In the genomic region with DNA sequence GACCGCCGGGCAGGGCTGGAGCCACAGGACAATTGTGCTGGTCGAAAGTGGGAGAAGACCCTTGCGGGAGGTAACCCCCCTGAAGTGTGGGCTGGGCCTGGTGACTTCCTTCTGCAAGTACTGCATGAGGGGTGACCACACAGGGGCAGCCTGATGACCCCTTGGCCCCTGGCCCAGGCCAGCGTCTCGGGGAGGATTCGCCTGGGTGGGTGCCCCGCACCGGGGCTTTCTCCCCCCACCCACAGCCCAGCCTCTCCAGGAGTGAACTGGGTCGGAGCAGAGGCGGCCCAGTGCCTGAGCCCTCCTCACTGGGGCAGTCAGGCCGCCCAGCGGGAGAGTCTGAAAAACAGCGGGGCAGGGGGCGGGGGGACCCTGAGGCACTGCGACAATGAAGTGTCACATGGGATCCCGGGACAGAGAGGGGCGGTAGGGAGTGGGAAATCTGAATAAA, we compare ENCODE assay signal across 27 cellular contexts. TPM values are rescaled to one million over a fixed set of nuclear protein-coding genes. Genes with fewer than 3 reads are reported as not detected.
DNase-seq lines count a peak whose midpoint lies in the region; ATAC-seq and TF ChIP-seq lines count a peak whose summit lies in the region.
"Had no signal": no experiment of that assay in that cellular context is flagged by ENCODE, and none has a peak within 500 bp of the region (broad histone marks: within the 10 kb centered on the region; RNA-seq: fewer than 3 reads in every experiment).

No MANE protein-coding gene starts in this region.

- TF ChIP-seq CTCF in heart right ventricle (IDR thresholded peaks at IDR 0.05): no peak

- peaks cover 8% of the 10 kb centered on the region for H3K4me1 Mint-ChIP-seq in dendritic cell treated with granulocyte-macrophage colony-stimulating factor and Interleukin-4, amounts not matched to agents 40 ng/mL and 50 ng/mL, for 4 days (ENCODE audit: low read depth)
- peaks cover 11% of the 10 kb centered on the region for H3K4me1 Mint-ChIP-seq in stimulated activated memory B cell treated with anti-CD40 and anti-IgM and Interleukin-4, amounts not matched to agents 10 μg/mL and 1 μg/mL and 100 μg/mL, for 72 hours
- H3K4me1 Mint-ChIP-seq: activated CD4-positive, alpha-beta T cell treated with anti-CD3 and anti-CD28 coated beads for 36 hours; CD8-positive, alpha-beta memory T cell had no signal

- H3K36me3 ChIP-seq in heart right ventricle: no peaks in the 10 kb centered on the region
- H3K36me3 ChIP-seq in mesendoderm (ENCODE audit: control insufficient read depth, insufficient read depth, low read length): no peaks in the 10 kb centered on the region
- H3K36me3 ChIP-seq: colonic mucosa had no signal

- peaks cover 0 to 4% (median 0%) of the 10 kb centered on the region in 7 donors for H3K27me3 ChIP-seq in heart right ventricle
- no peaks in the 10 kb centered on the region for H3K27me3 ChIP-seq in mesendoderm (ENCODE audit: insufficient read depth, low read length, poor library complexity)
- H3K27me3 ChIP-seq: colonic mucosa had no signal

- peak overlapping the region; percentile 89 for H3K56ac ChIP-seq in mesendoderm (ENCODE audit: low read length)

- no peaks in the 10 kb centered on the region for H3K9me3 Mint-ChIP-seq in dendritic cell treated with granulocyte-macrophage colony-stimulating factor and Interleukin-4, amounts not matched to agents 40 ng/mL and 50 ng/mL, for 4 days
- H3K9me3 Mint-ChIP-seq in stimulated activated memory B cell treated with anti-CD40 and anti-IgM and Interleukin-4, amounts not matched to agents 10 μg/mL and 1 μg/mL and 100 μg/mL, for 72 hours: no peaks in the 10 kb centered on the region
- H3K9me3 Mint-ChIP-seq: CD8-positive, alpha-beta memory T cell; T-helper 1 cell treated with Interleukin-12 subunit alpha and Interleukin-12 subunit beta and Interleukin-4 antibody, amounts not matched to agents 30 μg/mL and 1 μg/mL, for 36 hours had no signal

- H3K27ac ChIP-seq in heart right ventricle (no peak overlapping the region), mesendoderm (ENCODE audit: low read depth, low read length) (peak overlapping the region; percentile 84)
- H3K27ac ChIP-seq: colonic mucosa had no signal

- peak overlapping the region; percentile 41 for H2BK15ac ChIP-seq in mesendoderm (replicated peaks; ENCODE audit: low read depth)

- peak overlapping the region; percentile 97 for H2BK120ac ChIP-seq in mesendoderm (ENCODE audit: low read depth, low read length)

- intact Hi-C loops in Right ventricle myocardium inferior (cut with DNase I): no loop called here
- intact Hi-C loops in heart right ventricle (cut with DNase I): no loop called here
- intact Hi-C loops in dendritic cell treated with granulocyte-macrophage colony-stimulating factor and Interleukin-4, amounts not matched to agents 40 ng/mL and 50 ng/mL, for 4 days (cut with micrococcal nuclease): no loop called here

- peak overlapping the region; percentile 94 for H3K18ac ChIP-seq in mesendoderm (ENCODE audit: low read length)

- no peak overlapping the region for H4K5ac ChIP-seq in mesendoderm (ENCODE audit: low read length)

- peak overlapping the region; percentile 27 for H3K27ac Mint-ChIP-seq in dendritic cell treated with granulocyte-macrophage colony-stimulating factor and Interleukin-4, amounts not matched to agents 40 ng/mL and 50 ng/mL, for 4 days
- H3K27ac Mint-ChIP-seq in stimulated activated memory B cell treated with anti-CD40 and anti-IgM and Interleukin-4, amounts not matched to agents 10 μg/mL and 1 μg/mL and 100 μg/mL, for 72 hours: no peak overlapping the region
- H3K27ac Mint-ChIP-seq: activated CD4-positive, alpha-beta T cell treated with anti-CD3 and anti-CD28 coated beads for 36 hours; CD8-positive, alpha-beta memory T cell; T-helper 1 cell treated with Interleukin-12 subunit alpha and Interleukin-12 subunit beta and Interleukin-4 antibody, amounts not matched to agents 30 μg/mL and 1 μg/mL, for 36 hours had no signal

- peak overlapping the region; percentile 85 for H2BK5ac ChIP-seq in mesendoderm (ENCODE audit: low read length)

- 55 to 68% methylated on average over 16 to 18 of the region's 18 CpGs for WGBS in heart right ventricle, 2 donors
- WGBS in mesendoderm (ENCODE audit: extremely low coverage, insufficient coverage, low lambda C conversion rate): no CpG with 5 or more reads among the region's 18 CpGs

- no peak overlapping the region for H3K4me2 ChIP-seq in mesendoderm (ENCODE audit: low read length)

- DNase-seq in Right ventricle myocardium inferior (ENCODE audit: missing footprints) (peak; percentile 60), heart right ventricle (no peak), mesendoderm (peak; percentile 84), NCI-H510A treated with DMSO at 0.1 percent for 48 hours (lab: John Stamatoyannopoulos, UW) (no peak)
- no peak for DNase-seq in activated naive CD4-positive, alpha-beta T cell treated with anti-CD3 and anti-CD28 coated beads, Interleukin-2, amount 50 U/mL, for 16 hours
- DNase-seq: 8988T; activated CD4-positive, alpha-beta T cell treated with anti-CD3 and anti-CD28 coated beads for 36 hours; activated naive CD4-positive, alpha-beta T cell; amniotic stem cell; colonic mucosa; DMS53; GOT3; MV-4-11; NCI-H1694; NCI-H526 treated with DMSO at 0.1 percent for 48 hours; trophoblast cell had no signal

- H3K4me3 ChIP-seq in heart right ventricle (no peak overlapping the region), mesendoderm (ENCODE audit: low read length) (no peak overlapping the region)
- H3K4me3 ChIP-seq: colonic mucosa had no signal

- ATAC-seq in Right ventricle myocardium inferior (no peak), heart right ventricle (no peak), GM19455 (IDR thresholded peaks at IDR 0.05; ENCODE audit: unreplicated experiment) (no peak)
- ATAC-seq in stimulated activated memory B cell treated with anti-CD40 and anti-IgM and Interleukin-4, amounts not matched to agents 10 μg/mL and 1 μg/mL and 100 μg/mL, for 72 hours: peak; percentile 38
- ATAC-seq: activated CD4-positive, alpha-beta T cell treated with anti-CD3 and anti-CD28 coated beads for 36 hours had no signal

- no peak overlapping the region for H4K8ac ChIP-seq in mesendoderm (ENCODE audit: low read depth, low read length)

- peak overlapping the region; percentile 81 for H3K4ac ChIP-seq in mesendoderm (ENCODE audit: low read depth, low read length)

- H3K23ac ChIP-seq in mesendoderm (ENCODE audit: low read length): peak overlapping the region; percentile 97

- H3K79me1 ChIP-seq in mesendoderm (ENCODE audit: low read length): no peaks in the 10 kb centered on the region

- H3K79me2 ChIP-seq in mesendoderm (ENCODE audit: control insufficient read depth, insufficient read depth, low read length): no peaks in the 10 kb centered on the region

- peak overlapping the region; percentile 58 for H3K9ac ChIP-seq in mesendoderm (ENCODE audit: low read length)

- H3K9me3 ChIP-seq in heart right ventricle: peaks cover 0 to 10% (median 0%) of the 10 kb centered on the region in 11 donors
- H3K9me3 ChIP-seq: colonic mucosa had no signal

- no peaks in the 10 kb centered on the region for H3K36me3 Mint-ChIP-seq in dendritic cell treated with granulocyte-macrophage colony-stimulating factor and Interleukin-4, amounts not matched to agents 40 ng/mL and 50 ng/mL, for 4 days (ENCODE audit: low read depth)
- H3K36me3 Mint-ChIP-seq in stimulated activated memory B cell treated with anti-CD40 and anti-IgM and Interleukin-4, amounts not matched to agents 10 μg/mL and 1 μg/mL and 100 μg/mL, for 72 hours: no peaks in the 10 kb centered on the region
- H3K36me3 Mint-ChIP-seq: CD8-positive, alpha-beta memory T cell had no signal

- H2AK5ac ChIP-seq in mesendoderm (ENCODE audit: low read length): no peak overlapping the region

- no peak overlapping the region for H3K4me3 Mint-ChIP-seq in dendritic cell treated with granulocyte-macrophage colony-stimulating factor and Interleukin-4, amounts not matched to agents 40 ng/mL and 50 ng/mL, for 4 days
- no peak overlapping the region for H3K4me3 Mint-ChIP-seq in stimulated activated memory B cell treated with anti-CD40 and anti-IgM and Interleukin-4, amounts not matched to agents 10 μg/mL and 1 μg/mL and 100 μg/mL, for 72 hours
- H3K4me3 Mint-ChIP-seq: activated CD4-positive, alpha-beta T cell treated with anti-CD3 and anti-CD28 coated beads for 36 hours; CD8-positive, alpha-beta memory T cell; T-helper 1 cell treated with Interleukin-12 subunit alpha and Interleukin-12 subunit beta and Interleukin-4 antibody, amounts not matched to agents 30 μg/mL and 1 μg/mL, for 36 hours had no signal

- H3K4me1 ChIP-seq in heart right ventricle: no peaks in the 10 kb centered on the region
- peaks cover 3% of the 10 kb centered on the region for H3K4me1 ChIP-seq in mesendoderm (ENCODE audit: control insufficient read depth, low read depth, low read length)
- H3K4me1 ChIP-seq: colonic mucosa had no signal

- H3K27me3 Mint-ChIP-seq in dendritic cell treated with granulocyte-macrophage colony-stimulating factor and Interleukin-4, amounts not matched to agents 40 ng/mL and 50 ng/mL, for 4 days: peaks cover 29% of the 10 kb centered on the region
- peaks cover under 1% of the 10 kb centered on the region for H3K27me3 Mint-ChIP-seq in stimulated activated memory B cell treated with anti-CD40 and anti-IgM and Interleukin-4, amounts not matched to agents 10 μg/mL and 1 μg/mL and 100 μg/mL, for 72 hours
- H3K27me3 Mint-ChIP-seq: activated CD4-positive, alpha-beta T cell treated with anti-CD3 and anti-CD28 coated beads for 36 hours; CD8-positive, alpha-beta memory T cell had no signal

RNA-seq across cellular contexts. Expression of gene DNMT3L, which starts 1.5 kb away (rescaled TPM):
- not detected for total RNA-seq in Right ventricle myocardium inferior
- total RNA-seq in heart right ventricle: not detected
- polyA plus RNA-seq in heart right ventricle: not detected
- polyA plus RNA-seq in mesendoderm (2013, experiment 1 of 2): 1.9 TPM
- polyA plus RNA-seq in mesendoderm (2013, experiment 2 of 2): 1.5 TPM
- total RNA-seq: activated CD4-positive, alpha-beta T cell treated with anti-CD3 and anti-CD28 coated beads for 36 hours; bronchial epithelial cell; CD8-positive, alpha-beta memory T cell; colonic mucosa; HT-29; myocyte; osteocyte; SK-MEL-5 had no signal
- polyA plus RNA-seq: CD8-positive, alpha-beta memory T cell had no signal

RNA-seq across cellular contexts. Expression of gene AIRE, which starts 22.4 kb away (rescaled TPM):
- total RNA-seq in Right ventricle myocardium inferior (not detected), heart right ventricle (under 1 TPM in 2 of 10 donors, not detected in 8; 0.05 to 0.10 TPM)
- under 1 TPM in 1 of 2 donors, not detected in 1; 0.06 TPM for polyA plus RNA-seq in heart right ventricle
- polyA plus RNA-seq in mesendoderm (2013, experiment 1 of 2): 0.08 TPM
- 0.10 TPM for polyA plus RNA-seq in mesendoderm (2013, experiment 2 of 2)
- total RNA-seq: activated CD4-positive, alpha-beta T cell treated with anti-CD3 and anti-CD28 coated beads for 36 hours; bronchial epithelial cell; CD8-positive, alpha-beta memory T cell; HT-29; osteocyte; RPMI7951; SK-MEL-5 had no signal

RNA-seq across cellular contexts. Expression of gene ICOSLG, which starts 22.5 kb away (rescaled TPM):
- total RNA-seq in Right ventricle myocardium inferior: 4.9 TPM
- 1 to 10 TPM in 9 of 10 donors, under 1 TPM in 1; 0.90 to 6.2 (median 1.6) TPM for total RNA-seq in heart right ventricle
- polyA plus RNA-seq in heart right ventricle: 1 to 10 TPM; 1.3 to 2.7 TPM
- polyA plus RNA-seq in mesendoderm (2013, experiment 1 of 2): 5.3 TPM
- 5.3 TPM for polyA plus RNA-seq in mesendoderm (2013, experiment 2 of 2)

RNA-seq across cellular contexts. Expression of gene PFKL, which starts 36.6 kb away (rescaled TPM):
- total RNA-seq in Right ventricle myocardium inferior (52.5 TPM), heart right ventricle (10 to 100 TPM; 34.7 to 84.4 (median 43.8) TPM)
- 10 to 100 TPM; 42.6 to 56.9 TPM for polyA plus RNA-seq in heart right ventricle
- polyA plus RNA-seq in mesendoderm (2013, experiment 1 of 2): 41.1 TPM
- polyA plus RNA-seq in mesendoderm (2013, experiment 2 of 2): 42.3 TPM

Comparison
In these comparisons a context has a peak if more than half of its experiments do, and no peak if none do; other contexts are left out.
1. DNase-seq: peak in Right ventricle myocardium inferior (single experiment) and mesendoderm (single experiment); none in heart right ventricle (0 of 2), NCI-H510A treated with DMSO at 0.1 percent for 48 hours (single experiment) and activated naive CD4-positive, alpha-beta T cell treated with anti-CD3 and anti-CD28 coated beads, Interleukin-2, amount 50 U/mL, for 16 hours (single experiment).